1 cellular context compared by ENCODE assay signal in the genomic region with DNA sequence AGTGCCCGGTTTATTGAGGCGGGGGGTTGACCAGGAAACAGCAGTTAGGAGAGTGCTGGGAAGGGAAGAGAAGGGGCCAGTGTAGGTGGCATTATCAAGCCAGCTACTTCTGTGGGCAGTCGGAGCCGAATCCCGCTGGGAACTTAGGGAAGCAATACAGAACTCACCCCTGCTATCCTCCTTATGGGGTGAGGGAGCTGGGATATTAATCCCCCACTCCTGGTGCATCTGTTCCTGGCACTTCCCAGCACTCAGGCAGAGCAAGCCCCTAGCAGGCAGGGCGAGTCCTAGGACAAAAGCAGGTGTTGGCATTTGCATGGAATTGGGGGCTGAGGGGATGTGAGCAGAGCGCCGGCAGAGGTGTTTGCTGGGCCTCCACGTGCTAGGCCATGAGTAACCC.
A peak's percentile ranks its signal among the peaks of the same experiment; 100 is the strongest.
TF ChIP-seq lines count a peak whose summit lies in the region.

No MANE protein-coding gene starts in this region.

TF ChIP-seq in H1, 55 proteins besides CTCF, POLR2A, EP300 and RAD21:
- no peak for TF ChIP-seq CHD2 (IDR thresholded peaks at IDR 0.05; ENCODE audit: low read length)
- TF ChIP-seq, protein P1, sequence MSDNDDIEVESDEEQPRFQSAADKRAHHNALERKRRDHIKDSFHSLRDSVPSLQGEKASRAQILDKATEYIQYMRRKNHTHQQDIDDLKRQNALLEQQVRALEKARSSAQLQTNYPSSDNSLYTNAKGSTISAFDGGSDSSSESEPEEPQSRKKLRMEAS (IDR thresholded peaks at IDR 0.05) = peak; percentile 39; the same call in 1 of the 2 replicates
